16 cellular contexts compared by ENCODE assay signal in genomic region chr9:97993000-97993399, GRCh38. TPM values are rescaled to one million over a fixed set of nuclear protein-coding genes. Genes with fewer than 3 reads are reported as not detected.
DNase-seq lines count a peak whose midpoint lies in the region; ATAC-seq and TF ChIP-seq lines count a peak whose summit lies in the region.
"Had no signal": no experiment of that assay in that cellular context is flagged by ENCODE, and none has a peak within 500 bp of the region (broad histone marks: within the 10 kb centered on the region; RNA-seq: fewer than 3 reads in every experiment).

No MANE protein-coding gene starts in this region.

- H3K27me3 Mint-ChIP-seq in activated CD8-positive, alpha-beta memory T cell treated with anti-CD3 and anti-CD28 coated beads, Interleukin-2, amount 10 ng/mL, durations not matched to agents 7 days and 5 days: no peaks in the 10 kb centered on the region
- no peaks in the 10 kb centered on the region for H3K27me3 Mint-ChIP-seq in activated CD4-positive, alpha-beta memory T cell treated with anti-CD3 and anti-CD28 coated beads, Interleukin-2, amount 10 ng/mL, durations not matched to agents 7 days and 5 days

- TF ChIP-seq POLR2A in testis (IDR thresholded peaks at IDR 0.05): no peak

- no peak overlapping the region for H2AFZ ChIP-seq in Loucy (ENCODE audit: low read length)

- H3K9me2 ChIP-seq in Loucy (replicated peaks; ENCODE audit: low read depth, low read length): no peaks in the 10 kb centered on the region

- no peak for DNase-seq in activated CD8-positive, alpha-beta memory T cell treated with anti-CD3 and anti-CD28 coated beads, Interleukin-2, amount 10 ng/mL, durations not matched to agents 7 days and 5 days
- DNase-seq in activated CD8-positive, alpha-beta memory T cell treated with anti-CD3 and anti-CD28 coated beads, Interleukin-2, amount 50 U/mL, for 48 hours: no peak
- no peak for DNase-seq in activated CD4-positive, alpha-beta memory T cell treated with anti-CD3 and anti-CD28 coated beads, Interleukin-2, amount 10 ng/mL, durations not matched to agents 7 days and 5 days
- DNase-seq in stimulated activated effector memory CD8-positive, alpha-beta T cell treated with anti-CD3 and anti-CD28 coated beads, Interleukin-12 subunit alpha, Interleukin-12 subunit beta, amount 100 ng/mL, for 72 hours (ENCODE audit: low spot score in 2 of 2): no peak
- DNase-seq in testis: no peak
- no peak for DNase-seq in stimulated activated CD4-positive, alpha-beta T cell treated with anti-CD3 and anti-CD28 coated beads, Interleukin-15, amount 100 ng/mL, for 24 hours
- DNase-seq: ACHN; caudate nucleus; mesendoderm; NCI-H2081; NK-92 treated with Interleukin-12 subunit alpha and Interleukin-12 subunit beta, amount 100 ng/mL, for 24 hours; T1000 had no signal

- H4K20me1 ChIP-seq in Loucy (ENCODE audit: insufficient read depth, low read length, poor library complexity, severe bottlenecking): peaks cover 99% of the 10 kb centered on the region

- POLR2A ChIA-PET in activated CD4-positive, alpha-beta memory T cell treated with anti-CD3 and anti-CD28 coated beads, Interleukin-2, amount 10 ng/mL, durations not matched to agents 7 days and 5 days (lab: Charles Lee): interaction anchor here (1.4 to 13.8 kb wide), 4 partner anchors 9 to 70 kb away, joined by 5 to 168 read pairs (median 26); partner anchors contain the start of genes ANP32B and TRMO

- peak overlapping the region; percentile 81 for H3K27ac Mint-ChIP-seq in activated CD8-positive, alpha-beta memory T cell treated with anti-CD3 and anti-CD28 coated beads, Interleukin-2, amount 10 ng/mL, durations not matched to agents 7 days and 5 days
- peak overlapping the region; percentile 82 for H3K27ac Mint-ChIP-seq in activated CD4-positive, alpha-beta memory T cell treated with anti-CD3 and anti-CD28 coated beads, Interleukin-2, amount 10 ng/mL, durations not matched to agents 7 days and 5 days
- H3K27ac Mint-ChIP-seq in stimulated activated effector memory CD8-positive, alpha-beta T cell treated with anti-CD3 and anti-CD28 coated beads, Interleukin-12 subunit alpha, Interleukin-12 subunit beta, amount 100 ng/mL, for 72 hours: peak overlapping the region; percentile 71

- CTCF ChIA-PET in activated CD8-positive, alpha-beta memory T cell treated with anti-CD3 and anti-CD28 coated beads, Interleukin-2, amount 10 ng/mL, durations not matched to agents 7 days and 5 days (lab: Charles Lee): interaction anchor here (0.7 to 2.2 kb wide), 8 partner anchors 9 to 71 kb away, joined by 3 to 8 read pairs (median 3); partner anchors contain the start of genes ANP32B and TRMO
- CTCF ChIA-PET in activated CD4-positive, alpha-beta memory T cell treated with anti-CD3 and anti-CD28 coated beads, Interleukin-2, amount 10 ng/mL, durations not matched to agents 7 days and 5 days (lab: Charles Lee): interaction anchor here (0.9 to 1.0 kb wide), 2 partner anchors 10 to 11 kb away, joined by 3 read pairs; partner anchors contain the start of gene ANP32B

- peaks cover 100% of the 10 kb centered on the region for H3K79me2 ChIP-seq in Loucy (ENCODE audit: insufficient read depth, low read length)

- TF ChIP-seq CTCF in Loucy (conservative IDR thresholded peaks at IDR 0.05; ENCODE audit: low read length) (no peak), testis (IDR thresholded peaks at IDR 0.05) (no peak)

- peaks cover 80% of the 10 kb centered on the region for H3K4me1 Mint-ChIP-seq in activated CD8-positive, alpha-beta memory T cell treated with anti-CD3 and anti-CD28 coated beads, Interleukin-2, amount 10 ng/mL, durations not matched to agents 7 days and 5 days
- peaks cover 75% of the 10 kb centered on the region for H3K4me1 Mint-ChIP-seq in activated CD4-positive, alpha-beta memory T cell treated with anti-CD3 and anti-CD28 coated beads, Interleukin-2, amount 10 ng/mL, durations not matched to agents 7 days and 5 days
- H3K4me1 Mint-ChIP-seq in stimulated activated effector memory CD8-positive, alpha-beta T cell treated with anti-CD3 and anti-CD28 coated beads, Interleukin-12 subunit alpha, Interleukin-12 subunit beta, amount 100 ng/mL, for 72 hours: peaks cover 66% of the 10 kb centered on the region

- peak overlapping the region; percentile 35 for H3K4me3 Mint-ChIP-seq in activated CD8-positive, alpha-beta memory T cell treated with anti-CD3 and anti-CD28 coated beads, Interleukin-2, amount 10 ng/mL, durations not matched to agents 7 days and 5 days
- peak overlapping the region; percentile 17 for H3K4me3 Mint-ChIP-seq in activated CD4-positive, alpha-beta memory T cell treated with anti-CD3 and anti-CD28 coated beads, Interleukin-2, amount 10 ng/mL, durations not matched to agents 7 days and 5 days
- H3K4me3 Mint-ChIP-seq in stimulated activated effector memory CD8-positive, alpha-beta T cell treated with anti-CD3 and anti-CD28 coated beads, Interleukin-12 subunit alpha, Interleukin-12 subunit beta, amount 100 ng/mL, for 72 hours: peak overlapping the region; percentile 0

- intact Hi-C loops in testis (cut with DNase I; ENCODE audit: low total_unique reads): no loop called here

- WGBS in testis, 2 donors: 92 to 94% methylated on average over 2 of the region's 2 CpGs

- ATAC-seq in activated CD8-positive, alpha-beta memory T cell treated with anti-CD3 and anti-CD28 coated beads, Interleukin-2, amount 10 ng/mL, durations not matched to agents 7 days and 5 days: peak; percentile 84
- peak; percentile 84 for ATAC-seq in stimulated activated effector memory CD8-positive, alpha-beta T cell treated with anti-CD3 and anti-CD28 coated beads, Interleukin-12 subunit alpha, Interleukin-12 subunit beta, amount 100 ng/mL, for 72 hours
- no peak for ATAC-seq in HG02623 (IDR thresholded peaks at IDR 0.05; ENCODE audit: unreplicated experiment)

- no peaks in the 10 kb centered on the region for H3F3A ChIP-seq in Loucy (ENCODE audit: low read depth)

- no peak overlapping the region for H3K9ac ChIP-seq in Loucy (ENCODE audit: low read depth, low read length, poor library complexity, severe bottlenecking)

- H3K4me1 ChIP-seq in Loucy (ENCODE audit: insufficient read depth, low read length, poor library complexity, severe bottlenecking) (peaks cover 55% of the 10 kb centered on the region), testis (no peaks in the 10 kb centered on the region)

- H3K36me3 ChIP-seq in Loucy (ENCODE audit: insufficient read depth, low read length): peaks cover 56% of the 10 kb centered on the region
- H3K36me3 ChIP-seq in testis (ENCODE audit: low read depth, missing control alignments): no peaks in the 10 kb centered on the region

- peaks cover 36% of the 10 kb centered on the region for H3K36me3 Mint-ChIP-seq in activated CD8-positive, alpha-beta memory T cell treated with anti-CD3 and anti-CD28 coated beads, Interleukin-2, amount 10 ng/mL, durations not matched to agents 7 days and 5 days
- peaks cover 42% of the 10 kb centered on the region for H3K36me3 Mint-ChIP-seq in activated CD4-positive, alpha-beta memory T cell treated with anti-CD3 and anti-CD28 coated beads, Interleukin-2, amount 10 ng/mL, durations not matched to agents 7 days and 5 days (ENCODE audit: low read depth)
- H3K36me3 Mint-ChIP-seq in stimulated activated effector memory CD8-positive, alpha-beta T cell treated with anti-CD3 and anti-CD28 coated beads, Interleukin-12 subunit alpha, Interleukin-12 subunit beta, amount 100 ng/mL, for 72 hours: peaks cover 74% of the 10 kb centered on the region

- H3K4me3 ChIP-seq in Loucy (ENCODE audit: low read length, poor library complexity, severe bottlenecking): peak overlapping the region; percentile 22
- H3K4me3 ChIP-seq in testis: no peak overlapping the region
- H3K4me3 ChIP-seq: esophagus muscularis mucosa, suprapubic skin had no signal

- H3K9me3 Mint-ChIP-seq in activated CD8-positive, alpha-beta memory T cell treated with anti-CD3 and anti-CD28 coated beads, Interleukin-2, amount 10 ng/mL, durations not matched to agents 7 days and 5 days (ENCODE audit: low read depth): no peaks in the 10 kb centered on the region
- no peaks in the 10 kb centered on the region for H3K9me3 Mint-ChIP-seq in activated CD4-positive, alpha-beta memory T cell treated with anti-CD3 and anti-CD28 coated beads, Interleukin-2, amount 10 ng/mL, durations not matched to agents 7 days and 5 days
- no peaks in the 10 kb centered on the region for H3K9me3 Mint-ChIP-seq in stimulated activated effector memory CD8-positive, alpha-beta T cell treated with anti-CD3 and anti-CD28 coated beads, Interleukin-12 subunit alpha, Interleukin-12 subunit beta, amount 100 ng/mL, for 72 hours

- H3K4me2 ChIP-seq in Loucy (ENCODE audit: low read depth, low read length, poor library complexity, severe bottlenecking): peak overlapping the region; percentile 94

- no peaks in the 10 kb centered on the region for H3K27me3 ChIP-seq in Loucy (ENCODE audit: insufficient read depth, low read length, poor library complexity, severe bottlenecking)
- no peaks in the 10 kb centered on the region for H3K27me3 ChIP-seq in testis
- H3K27me3 ChIP-seq: esophagus muscularis mucosa, suprapubic skin had no signal

- no peak overlapping the region for H3K27ac ChIP-seq in testis
- H3K27ac ChIP-seq: esophagus muscularis mucosa, suprapubic skin had no signal

- H3K9me3 ChIP-seq in Loucy (ENCODE audit: insufficient read depth, low read depth, low read length): no peaks in the 10 kb centered on the region
- H3K9me3 ChIP-seq in testis: no peaks in the 10 kb centered on the region
- H3K9me3 ChIP-seq: esophagus muscularis mucosa, suprapubic skin had no signal

RNA-seq across cellular contexts. Expression of gene ANP32B, which starts 9.9 kb away (rescaled TPM):
- 100 to 1,000 TPM; 299 to 301 TPM for total RNA-seq in activated CD8-positive, alpha-beta memory T cell treated with anti-CD3 and anti-CD28 coated beads, Interleukin-2, amount 10 ng/mL, durations not matched to agents 7 days and 5 days
- total RNA-seq in activated CD4-positive, alpha-beta memory T cell treated with anti-CD3 and anti-CD28 coated beads, Interleukin-2, amount 10 ng/mL, durations not matched to agents 7 days and 5 days: 100 to 1,000 TPM; 317 to 335 TPM
- total RNA-seq in testis: 10 to 100 TPM; 33.8 to 54.3 TPM
- polyA plus RNA-seq in testis (ENCODE audit: insufficient read depth, low read depth, low replicate concordance): 89.6 TPM

RNA-seq across cellular contexts. Expression of gene HEMGN, which starts 55.0 kb away (rescaled TPM):
- total RNA-seq in activated CD8-positive, alpha-beta memory T cell treated with anti-CD3 and anti-CD28 coated beads, Interleukin-2, amount 10 ng/mL, durations not matched to agents 7 days and 5 days: under 1 TPM; 0.23 to 0.47 TPM
- total RNA-seq in activated CD4-positive, alpha-beta memory T cell treated with anti-CD3 and anti-CD28 coated beads, Interleukin-2, amount 10 ng/mL, durations not matched to agents 7 days and 5 days: under 1 TPM; 0.53 to 0.83 TPM
- total RNA-seq in testis: 10 to 100 TPM; 11.8 to 43.5 TPM
- polyA plus RNA-seq in testis (ENCODE audit: insufficient read depth, low read depth, low replicate concordance): 22.2 TPM
- total RNA-seq: suprapubic skin had no signal

Comparison
In these comparisons a context has a peak if more than half of its experiments do, and no peak if none do; other contexts are left out.
1. RNA of gene ANP32B, which starts 9.9 kb away (total RNA-seq): 317 to 335 TPM in activated CD4-positive, alpha-beta memory T cell treated with anti-CD3 and anti-CD28 coated beads, Interleukin-2, amount 10 ng/mL, durations not matched to agents 7 days and 5 days and 299 to 301 TPM in activated CD8-positive, alpha-beta memory T cell treated with anti-CD3 and anti-CD28 coated beads, Interleukin-2, amount 10 ng/mL, durations not matched to agents 7 days and 5 days; 33.8 to 54.3 TPM in testis; every median in the first group is over 4 times any median in the second.
2. RNA of gene HEMGN, which starts 55.0 kb away (total RNA-seq): 11.8 to 43.5 TPM in testis; 0.53 to 0.83 TPM in activated CD4-positive, alpha-beta memory T cell treated with anti-CD3 and anti-CD28 coated beads, Interleukin-2, amount 10 ng/mL, durations not matched to agents 7 days and 5 days and 0.23 to 0.47 TPM in activated CD8-positive, alpha-beta memory T cell treated with anti-CD3 and anti-CD28 coated beads, Interleukin-2, amount 10 ng/mL, durations not matched to agents 7 days and 5 days; every median in the first group is over 4 times any median in the second.
3. Peak in every context shown above with its lines, with median percentiles within 50 percentile points of each other: H3K27ac Mint-ChIP-seq and H3K4me3 Mint-ChIP-seq.